In the genomic region with DNA sequence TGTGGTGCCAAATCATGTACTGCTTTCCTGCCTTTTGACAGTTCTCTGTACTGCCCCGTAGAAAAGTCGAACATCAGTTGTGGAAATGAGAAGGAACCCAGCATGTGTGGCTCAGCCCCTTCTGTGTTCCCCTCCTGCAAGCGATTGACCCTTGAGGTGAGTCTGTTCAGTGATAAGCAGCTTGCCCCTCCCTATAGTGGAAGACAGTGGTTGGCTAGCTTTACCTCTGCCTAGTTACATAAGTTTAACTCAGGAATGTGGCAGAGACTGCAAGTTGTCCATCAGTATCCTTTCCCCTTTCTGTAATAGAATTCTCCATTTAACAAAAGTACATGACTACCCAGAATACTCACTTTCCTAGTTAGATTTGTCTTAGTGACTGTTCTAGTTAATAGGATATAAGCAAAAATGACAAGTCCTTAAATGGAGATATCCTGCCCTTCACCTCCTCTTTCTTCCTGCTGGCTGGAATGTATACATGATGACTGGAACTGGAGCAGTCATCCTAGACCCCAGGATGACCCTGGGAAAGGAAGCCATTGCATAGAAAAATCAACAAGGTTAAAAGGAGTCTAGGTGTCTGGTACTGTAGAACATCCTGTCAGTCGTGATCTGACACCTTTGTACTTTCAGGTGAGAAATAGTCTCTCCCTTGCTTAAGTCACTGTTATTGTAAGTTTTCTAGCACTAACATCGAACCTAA, we compare ENCODE assay signal across 29 cellular contexts. TPM values are rescaled to one million over a fixed set of nuclear protein-coding genes. Genes with fewer than 3 reads are reported as not detected.
DNase-seq lines count a peak whose midpoint lies in the region; ATAC-seq, FAIRE-seq and TF ChIP-seq lines count a peak whose summit lies in the region.
"Had no signal": no experiment of that assay in that cellular context is flagged by ENCODE, and none has a peak within 500 bp of the region (broad histone marks: within the 10 kb centered on the region; RNA-seq: fewer than 3 reads in every experiment).

No MANE protein-coding gene starts in this region.

- intact Hi-C loops in Caco-2 (cut with micrococcal nuclease; ENCODE audit: unreplicated experiment): no loop called here

- H3K4me3 Mint-ChIP-seq in Caco-2 (ENCODE audit: unreplicated experiment) (no peak overlapping the region), endodermal cell (no peak overlapping the region)
- no peak overlapping the region for H3K4me3 Mint-ChIP-seq in naive thymus-derived CD8-positive, alpha-beta T cell
- H3K4me3 Mint-ChIP-seq: activated CD8-positive, alpha-beta memory T cell treated with anti-CD3 and anti-CD28 coated beads, Interleukin-2, amount 10 ng/mL, durations not matched to agents 7 days and 5 days; activated T-cell treated with anti-CD3 and anti-CD28 coated beads, Interleukin-2, amount 50 U/mL, for 4 hours; CD8-positive, alpha-beta T cell; central memory CD8-positive, alpha-beta T cell; naive B cell had no signal

- H3K27me3 Mint-ChIP-seq in Caco-2 (ENCODE audit: insufficient read depth, unreplicated experiment) (no peaks in the 10 kb centered on the region), endodermal cell (ENCODE audit: insufficient read depth) (no peaks in the 10 kb centered on the region)
- no peaks in the 10 kb centered on the region for H3K27me3 Mint-ChIP-seq in naive thymus-derived CD8-positive, alpha-beta T cell
- H3K27me3 Mint-ChIP-seq: activated CD8-positive, alpha-beta memory T cell treated with anti-CD3 and anti-CD28 coated beads, Interleukin-2, amount 10 ng/mL, durations not matched to agents 7 days and 5 days; central memory CD8-positive, alpha-beta T cell; naive B cell had no signal

- H3K9me3 ChIP-seq in Caco-2 (no peaks in the 10 kb centered on the region), endodermal cell (ENCODE audit: control insufficient read depth, low read length) (peaks cover 3% of the 10 kb centered on the region)
- H3K9me3 ChIP-seq: BE2C, Peyer's patch, SJSA1, spleen, testis had no signal

- H3K9ac ChIP-seq in endodermal cell (ENCODE audit: extremely low read depth, low read length, poor library complexity, severe bottlenecking): no peak overlapping the region

- H3K36me3 Mint-ChIP-seq in Caco-2 (ENCODE audit: insufficient read depth, unreplicated experiment) (peaks cover 12% of the 10 kb centered on the region), endodermal cell (ENCODE audit: low read depth) (peaks cover 33% of the 10 kb centered on the region)
- H3K36me3 Mint-ChIP-seq in naive thymus-derived CD8-positive, alpha-beta T cell: peaks cover 17 to 37% (median 32%) of the 10 kb centered on the region in 3 donors

- H3K4me1 ChIP-seq in Caco-2: peaks cover 12% of the 10 kb centered on the region; the same call in 1 of the 2 replicates
- peaks cover 4% of the 10 kb centered on the region for H3K4me1 ChIP-seq in endodermal cell (ENCODE audit: control insufficient read depth, insufficient read depth, low read length)
- H3K4me1 ChIP-seq: BE2C, Peyer's patch had no signal

- no peak overlapping the region for H3K27ac Mint-ChIP-seq in Caco-2 (ENCODE audit: unreplicated experiment)
- H3K27ac Mint-ChIP-seq in endodermal cell: no peak overlapping the region
- peak overlapping the region in 2 of 10 donors; percentile 1 to 11 for H3K27ac Mint-ChIP-seq in naive thymus-derived CD8-positive, alpha-beta T cell
- H3K27ac Mint-ChIP-seq: activated CD8-positive, alpha-beta memory T cell treated with anti-CD3 and anti-CD28 coated beads, Interleukin-2, amount 10 ng/mL, durations not matched to agents 7 days and 5 days; CD8-positive, alpha-beta T cell; naive B cell had no signal

- POLR2A ChIA-PET in Caco-2 (lab: Charles Lee): no interaction called here
- POLR2A ChIA-PET in naive thymus-derived CD8-positive, alpha-beta T cell (lab: Charles Lee): no interaction called here

- no peak for FAIRE-seq in bronchial epithelial cell (lab: Jason Lieb, UNC)

- no peak for TF ChIP-seq CTCF in bronchial epithelial cell (IDR thresholded peaks at IDR 0.05; ENCODE audit: insufficient read depth, low read length, severe bottlenecking)
- TF ChIP-seq CTCF in Caco-2 (IDR thresholded peaks at IDR 0.05; ENCODE audit: insufficient read depth in 1 of 2, low read depth in 1 of 2, low read length in 1 of 2, severe bottlenecking in 1 of 2, unreplicated experiment in 1 of 2): no peak
- TF ChIP-seq CTCF in endodermal cell (conservative IDR thresholded peaks at IDR 0.05): no peak

- WGBS in endodermal cell (ENCODE audit: insufficient coverage in 1 of 2, insufficient read length in 1 of 2), 2 experiments: 92 to 98% methylated on average over 5 of the region's 5 CpGs

- H3K27me3 ChIP-seq in bronchial epithelial cell (ENCODE audit: control insufficient read depth, insufficient read depth, low read length) (no peaks in the 10 kb centered on the region), Caco-2 (replicated peaks; ENCODE audit: control insufficient read depth, insufficient read depth, low read length) (no peaks in the 10 kb centered on the region), endodermal cell (ENCODE audit: control insufficient read depth, insufficient read depth, low read length, poor library complexity, severe bottlenecking) (no peaks in the 10 kb centered on the region)
- H3K27me3 ChIP-seq: BE2C, Peyer's patch, SJSA1, spleen, testis had no signal

- H3K4me3 ChIP-seq in bronchial epithelial cell (ENCODE audit: low read depth, low read length): no peak overlapping the region
- no peak overlapping the region for H3K4me3 ChIP-seq in Caco-2 (ENCODE audit: low read depth, low read length)
- no peak overlapping the region for H3K4me3 ChIP-seq in endodermal cell (ENCODE audit: low read length)
- H3K4me3 ChIP-seq: Peyer's patch, SJSA1, spleen, testis had no signal

- peak; percentile 49 for DNase-seq in EH (ENCODE audit: low read depth)
- DNase-seq in RKO (ENCODE audit: low spot score): peak; percentile 21
- peak; percentile 69 for DNase-seq in bronchial epithelial cell (ENCODE audit: low read depth)
- DNase-seq in left kidney (ENCODE audit: low read depth, low spot score): peak; percentile 41
- DNase-seq in Caco-2: no peak
- no peak for DNase-seq in D341Med (ENCODE audit: low spot score)
- DNase-seq in endodermal cell: no peak
- DNase-seq in naive thymus-derived CD8-positive, alpha-beta T cell: no peak
- DNase-seq: activated CD4-positive, alpha-beta T cell treated with anti-CD3 and anti-CD28 coated beads, Interleukin-2, amount 50 U/mL, for 4 hours; activated CD8-positive, alpha-beta memory T cell treated with anti-CD3 and anti-CD28 coated beads, Interleukin-2, amount 10 ng/mL, durations not matched to agents 7 days and 5 days; activated gamma-delta T cell treated with Interleukin-2 at 50 U/mL for 16 hours; activated T-cell treated with anti-CD3 and anti-CD28 coated beads, Interleukin-2, amount 50 U/mL, for 4 hours; BE2C; CD8-positive, alpha-beta T cell; DMS 273 treated with DMSO at 0.1 percent for 48 hours; glutamatergic neuron; islet precursor cell; midbrain; naive B cell; NCI-H446 treated with DMSO at 0.1 percent for 48 hours; NCI-H774; Peyer's patch; right cardiac atrium; spleen; stimulated activated CD4-positive, alpha-beta T cell treated with anti-CD3 and anti-CD28 coated beads, Interleukin-2, amount 100 ng/mL, for 24 hours; stimulated activated naive CD8-positive, alpha-beta T cell treated with anti-CD3 and anti-CD28 coated beads, Interleukin-15, Interleukin-2, amounts not matched to agents 100 U/mL and 50 U/mL, for 24 hours; testis had no signal

- H3K9me3 Mint-ChIP-seq in Caco-2 (ENCODE audit: unreplicated experiment) (no peaks in the 10 kb centered on the region), endodermal cell (no peaks in the 10 kb centered on the region)
- H3K9me3 Mint-ChIP-seq in naive thymus-derived CD8-positive, alpha-beta T cell: peaks cover 0 to 5% (median 0%) of the 10 kb centered on the region in 9 donors
- H3K9me3 Mint-ChIP-seq: activated T-cell treated with anti-CD3 and anti-CD28 coated beads, Interleukin-2, amount 50 U/mL, for 4 hours; central memory CD8-positive, alpha-beta T cell; naive B cell had no signal

- peaks cover 6% of the 10 kb centered on the region for H3K4me1 Mint-ChIP-seq in Caco-2 (ENCODE audit: low read depth, unreplicated experiment)
- peaks cover 17% of the 10 kb centered on the region for H3K4me1 Mint-ChIP-seq in endodermal cell
- peaks cover 4 to 25% (median 8%) of the 10 kb centered on the region in 4 donors for H3K4me1 Mint-ChIP-seq in naive thymus-derived CD8-positive, alpha-beta T cell

- CTCF ChIA-PET in Caco-2 (lab: Charles Lee): no interaction called here

- no TSS peak for BruUV-seq in Caco-2 (replicated peaks; lab: Mats Ljungman, UMichigan)

- ATAC-seq in naive thymus-derived CD8-positive, alpha-beta T cell: no peak
- ATAC-seq: activated CD8-positive, alpha-beta memory T cell treated with anti-CD3 and anti-CD28 coated beads, Interleukin-2, amount 10 ng/mL, durations not matched to agents 7 days and 5 days; activated T-cell treated with anti-CD3 and anti-CD28 coated beads, Interleukin-2, amount 50 U/mL, for 4 hours; CD8-positive, alpha-beta T cell; right cardiac atrium; stimulated activated naive CD8-positive, alpha-beta T cell treated with anti-CD3 and anti-CD28 coated beads, Interleukin-15, Interleukin-2, amounts not matched to agents 100 U/mL and 50 U/mL, for 24 hours had no signal

- no peak overlapping the region for H3K27ac ChIP-seq in endodermal cell (ENCODE audit: low read depth, low read length)
- H3K27ac ChIP-seq: Peyer's patch, SJSA1, spleen, testis had no signal

- H3K36me3 ChIP-seq in bronchial epithelial cell (ENCODE audit: control insufficient read depth, insufficient read depth, low read length) (no peaks in the 10 kb centered on the region), Caco-2 (ENCODE audit: control insufficient read depth, insufficient read depth, low read length) (no peaks in the 10 kb centered on the region), endodermal cell (ENCODE audit: control insufficient read depth, insufficient read depth, low read length) (peaks cover 16% of the 10 kb centered on the region)
- H3K36me3 ChIP-seq: BE2C, SJSA1 had no signal

RNA-seq across cellular contexts. Expression of gene SETMAR, which starts 10.6 kb away (rescaled TPM):
- total RNA-seq in bronchial epithelial cell (3.5 and 5.0 TPM in 2 replicates), Caco-2 (2022) (11.7 and 11.8 TPM in 2 replicates), endodermal cell (10 to 100 TPM; 18.8 to 20.9 TPM)
- 31.0 TPM for polyA plus RNA-seq in endodermal cell (2013, experiment 1 of 2)
- polyA plus RNA-seq in endodermal cell (2013, experiment 2 of 2): 29.1 TPM
- total RNA-seq in naive thymus-derived CD8-positive, alpha-beta T cell: 10 to 100 TPM; 13.0 to 15.1 TPM
- polyA plus RNA-seq in naive thymus-derived CD8-positive, alpha-beta T cell: 10 to 100 TPM in 2 of 3 donors, 1 to 10 TPM in 1; 8.0 to 18.3 (median 15.5) TPM

Comparison
In these comparisons a context has a peak if more than half of its experiments do, and no peak if none do; other contexts are left out.
1. DNase-seq: peak in EH (single experiment), RKO (single experiment), bronchial epithelial cell (single experiment) and left kidney (single experiment); none in Caco-2 (0 of 2), D341Med (single experiment), endodermal cell (single experiment) and naive thymus-derived CD8-positive, alpha-beta T cell (0 of 10).